ENCODE assay signal across 1 cellular context in genomic region chr3:122793568-122794416, GRCh38.
A peak's percentile ranks its signal among the peaks of the same experiment; 100 is the strongest.
TF ChIP-seq lines count a peak whose summit lies in the region.

Gene HSPBAP1 (minus strand): TSS chr3:122793831. CDS start chr3:122793680, 151 bp downstream.

TF ChIP-seq in GM12878, 131 proteins besides CTCF, POLR2A, EP300 and RAD21 (continued from another document):
- no peak for TF ChIP-seq PKNOX1 (IDR thresholded peaks at IDR 0.05)
- peak; percentile 74; the same call in 1 of the 2 replicates for TF ChIP-seq ZBTB40 (IDR thresholded peaks at IDR 0.05; ENCODE audit: borderline replicate concordance)
- TF ChIP-seq POLR2AphosphoS5 (IDR thresholded peaks at IDR 0.05; ENCODE audit: low read length): peak; percentile 74
- no peak for TF ChIP-seq MYB (IDR thresholded peaks at IDR 0.05; ENCODE audit: borderline replicate concordance, low read depth, low read length)
- TF ChIP-seq ZBTB4 (CRISPR knock-in tag; IDR thresholded peaks at IDR 0.05): 0 out of 2 replicates have a peak, but pooled peaks have one; percentile 72
- 0 out of 2 replicates have a peak, but pooled peaks have one; percentile 3 for TF ChIP-seq SPI1 (IDR thresholded peaks at IDR 0.05; ENCODE audit: borderline replicate concordance, insufficient read depth, low read depth, low read length)
- TF ChIP-seq SKIL (IDR thresholded peaks at IDR 0.05; ENCODE audit: low read depth, poor library complexity, severe bottlenecking): no peak
- TF ChIP-seq PML (IDR thresholded peaks at IDR 0.05; ENCODE audit: low read length): peak; percentile 40; the same call in 1 of the 2 replicates
